2 cellular contexts compared by ENCODE assay signal in the genomic region with DNA sequence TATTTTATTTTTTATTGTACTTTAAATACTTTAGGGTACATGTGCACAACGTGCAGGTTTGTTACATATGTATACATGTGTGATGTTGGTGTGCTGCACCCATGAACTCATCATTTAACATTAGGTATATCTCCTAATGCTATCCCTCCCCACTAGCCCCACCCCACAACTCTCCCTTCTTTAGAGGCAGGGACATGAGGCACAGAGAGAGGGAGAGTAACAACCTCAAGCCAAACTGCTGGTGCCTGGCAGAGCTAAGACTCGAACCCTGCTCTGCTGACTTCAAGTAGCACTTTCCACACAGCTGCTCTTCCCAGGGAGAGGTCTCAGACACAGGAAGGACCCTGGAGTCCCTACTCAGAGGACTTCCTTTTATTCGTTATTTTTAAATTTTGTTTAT.
TF ChIP-seq lines count a peak whose summit lies in the region.

No MANE protein-coding gene starts in this region.

TF ChIP-seq in SK-N-SH, 30 proteins besides CTCF, POLR2A, EP300 and RAD21 (continued from another document):
- TF ChIP-seq FOSL2 (IDR thresholded peaks at IDR 0.05; ENCODE audit: borderline replicate concordance, low read depth), result no peak
- no peak for TF ChIP-seq TCF12 (IDR thresholded peaks at IDR 0.05)
- no peak for TF ChIP-seq USF1 (IDR thresholded peaks at IDR 0.05; ENCODE audit: borderline replicate concordance, low read depth)
- no peak for TF ChIP-seq SMC3 (IDR thresholded peaks at IDR 0.05; ENCODE audit: low read depth, low read length)
- TF ChIP-seq TEAD4 (IDR thresholded peaks at IDR 0.05; ENCODE audit: borderline replicate concordance, insufficient read depth), result no peak
- TF ChIP-seq CHD2 (IDR thresholded peaks at IDR 0.05; ENCODE audit: low read length, partially characterized antibody), result no peak
- TF ChIP-seq RCOR1 (IDR thresholded peaks at IDR 0.05; ENCODE audit: low read length), result no peak
- no peak for TF ChIP-seq ELF1 (IDR thresholded peaks at IDR 0.05)
- no peak for TF ChIP-seq SIN3A (IDR thresholded peaks at IDR 0.05; ENCODE audit: borderline replicate concordance, low read depth, low read length)
TF ChIP-seq in SK-N-SH: peak in this region for 0.

TF ChIP-seq in SK-N-SH treated with all-trans-retinoic acid at 6 μM for 48 hours, 23 proteins besides CTCF, POLR2A, EP300 and RAD21 (continued from another document):
- TF ChIP-seq, protein P1, sequence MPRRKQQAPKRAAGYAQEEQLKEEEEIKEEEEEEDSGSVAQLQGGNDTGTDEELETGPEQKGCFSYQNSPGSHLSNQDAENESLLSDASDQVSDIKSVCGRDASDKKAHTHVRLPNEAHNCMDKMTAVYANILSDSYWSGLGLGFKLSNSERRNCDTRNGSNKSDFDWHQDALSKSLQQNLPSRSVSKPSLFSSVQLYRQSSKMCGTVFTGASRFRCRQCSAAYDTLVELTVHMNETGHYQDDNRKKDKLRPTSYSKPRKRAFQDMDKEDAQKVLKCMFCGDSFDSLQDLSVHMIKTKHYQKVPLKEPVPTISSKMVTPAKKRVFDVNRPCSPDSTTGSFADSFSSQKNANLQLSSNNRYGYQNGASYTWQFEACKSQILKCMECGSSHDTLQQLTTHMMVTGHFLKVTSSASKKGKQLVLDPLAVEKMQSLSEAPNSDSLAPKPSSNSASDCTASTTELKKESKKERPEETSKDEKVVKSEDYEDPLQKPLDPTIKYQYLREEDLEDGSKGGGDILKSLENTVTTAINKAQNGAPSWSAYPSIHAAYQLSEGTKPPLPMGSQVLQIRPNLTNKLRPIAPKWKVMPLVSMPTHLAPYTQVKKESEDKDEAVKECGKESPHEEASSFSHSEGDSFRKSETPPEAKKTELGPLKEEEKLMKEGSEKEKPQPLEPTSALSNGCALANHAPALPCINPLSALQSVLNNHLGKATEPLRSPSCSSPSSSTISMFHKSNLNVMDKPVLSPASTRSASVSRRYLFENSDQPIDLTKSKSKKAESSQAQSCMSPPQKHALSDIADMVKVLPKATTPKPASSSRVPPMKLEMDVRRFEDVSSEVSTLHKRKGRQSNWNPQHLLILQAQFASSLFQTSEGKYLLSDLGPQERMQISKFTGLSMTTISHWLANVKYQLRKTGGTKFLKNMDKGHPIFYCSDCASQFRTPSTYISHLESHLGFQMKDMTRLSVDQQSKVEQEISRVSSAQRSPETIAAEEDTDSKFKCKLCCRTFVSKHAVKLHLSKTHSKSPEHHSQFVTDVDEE (CRISPR knock-in tag; IDR thresholded peaks at IDR 0.05), result no peak
- TF ChIP-seq ZC3H10 (CRISPR knock-in tag; IDR thresholded peaks at IDR 0.05) (no peak), ISL1 (CRISPR knock-in tag; IDR thresholded peaks at IDR 0.05) (no peak), OSR1 (CRISPR knock-in tag; IDR thresholded peaks at IDR 0.05) (no peak), GLIS3 (CRISPR knock-in tag; IDR thresholded peaks at IDR 0.05) (no peak), ESRRG (CRISPR knock-in tag; IDR thresholded peaks at IDR 0.05) (no peak), ZNF565 (CRISPR knock-in tag; conservative IDR thresholded peaks at IDR 0.05; ENCODE audit: low read depth) (no peak), ZNF8 (CRISPR knock-in tag; IDR thresholded peaks at IDR 0.05) (no peak), ARNTL (CRISPR knock-in tag; IDR thresholded peaks at IDR 0.05; ENCODE audit: borderline replicate concordance, low read depth) (no peak), RARB (CRISPR knock-in tag; IDR thresholded peaks at IDR 0.05) (no peak), CREB5 (CRISPR knock-in tag; IDR thresholded peaks at IDR 0.05; ENCODE audit: low read depth) (no peak)
- TF ChIP-seq, protein P2, sequence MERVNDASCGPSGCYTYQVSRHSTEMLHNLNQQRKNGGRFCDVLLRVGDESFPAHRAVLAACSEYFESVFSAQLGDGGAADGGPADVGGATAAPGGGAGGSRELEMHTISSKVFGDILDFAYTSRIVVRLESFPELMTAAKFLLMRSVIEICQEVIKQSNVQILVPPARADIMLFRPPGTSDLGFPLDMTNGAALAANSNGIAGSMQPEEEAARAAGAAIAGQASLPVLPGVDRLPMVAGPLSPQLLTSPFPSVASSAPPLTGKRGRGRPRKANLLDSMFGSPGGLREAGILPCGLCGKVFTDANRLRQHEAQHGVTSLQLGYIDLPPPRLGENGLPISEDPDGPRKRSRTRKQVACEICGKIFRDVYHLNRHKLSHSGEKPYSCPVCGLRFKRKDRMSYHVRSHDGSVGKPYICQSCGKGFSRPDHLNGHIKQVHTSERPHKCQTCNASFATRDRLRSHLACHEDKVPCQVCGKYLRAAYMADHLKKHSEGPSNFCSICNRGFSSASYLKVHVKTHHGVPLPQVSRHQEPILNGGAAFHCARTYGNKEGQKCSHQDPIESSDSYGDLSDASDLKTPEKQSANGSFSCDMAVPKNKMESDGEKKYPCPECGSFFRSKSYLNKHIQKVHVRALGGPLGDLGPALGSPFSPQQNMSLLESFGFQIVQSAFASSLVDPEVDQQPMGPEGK (CRISPR knock-in tag; IDR thresholded peaks at IDR 0.05; ENCODE audit: borderline replicate concordance), result no peak
